8 cellular contexts compared by ENCODE assay signal in the genomic region with DNA sequence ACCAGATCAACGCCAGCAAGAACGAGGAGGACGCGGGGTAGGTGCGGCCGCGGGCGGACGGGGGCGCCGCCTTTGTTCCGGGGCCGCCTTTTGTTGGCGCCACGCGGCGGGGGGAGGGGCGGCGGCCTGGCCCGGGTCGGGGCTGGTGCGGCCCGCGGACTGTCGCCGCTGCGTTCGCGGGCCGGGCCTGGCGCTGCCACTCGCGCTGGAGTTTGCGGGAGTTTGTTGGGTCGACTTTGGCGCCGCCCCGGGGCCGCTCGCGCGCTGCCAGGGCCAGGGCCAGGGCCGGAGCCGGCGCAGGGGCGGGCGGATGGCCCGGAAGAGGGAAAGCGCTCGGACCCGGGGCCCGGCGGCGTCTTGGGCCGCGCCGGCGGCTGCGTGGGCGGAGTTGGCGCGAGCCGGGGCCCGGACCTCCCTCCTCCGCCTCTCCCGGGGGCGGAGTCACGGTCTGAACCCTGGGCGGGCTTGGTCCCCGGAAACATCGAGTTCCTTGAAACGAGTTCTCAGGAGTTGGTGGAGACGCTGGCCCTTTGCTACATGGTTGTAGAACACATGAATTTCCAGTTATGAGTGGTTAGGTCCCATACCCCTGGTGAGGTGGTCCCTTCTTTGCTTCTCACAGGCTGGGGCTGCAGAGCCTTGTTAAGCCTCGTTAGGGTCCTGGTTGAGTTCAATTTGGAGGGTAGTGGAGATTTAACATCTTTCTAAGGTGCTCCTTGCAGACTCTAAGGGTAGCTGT. TPM values are rescaled to one million over a fixed set of nuclear protein-coding genes. Genes with fewer than 3 reads are reported as not detected.
DNase-seq lines count a peak whose midpoint lies in the region; ATAC-seq lines count a peak whose summit lies in the region.

No MANE protein-coding gene starts in this region.

- H3K27me3 ChIP-seq in layer of hippocampus (ENCODE audit: control insufficient read depth, insufficient read depth, low read length): no peaks in the 10 kb centered on the region

- H3K27ac ChIP-seq in layer of hippocampus (ENCODE audit: low read depth, low read length): peak overlapping the region; percentile 80

- DNase-seq in NCI-H1436 (lab: John Stamatoyannopoulos, UW): peak; percentile 26
- DNase-seq in NCI-H1436 treated with DMSO at 0.1 percent for 48 hours (lab: John Stamatoyannopoulos, UW): no peak
- peak; percentile 17 for DNase-seq in NCI-H1105 (lab: John Stamatoyannopoulos, UW)
- peak; percentile 55 for DNase-seq in activated CD4-positive, alpha-beta T cell treated with anti-CD3 and anti-CD28 coated beads for 1 hour
- DNase-seq in cerebellum (ENCODE audit: low spot score): peak; percentile 60
- peak; percentile 51 to 73 for DNase-seq in stimulated activated CD4-positive, alpha-beta T cell treated with anti-CD3 and anti-CD28 coated beads, Interleukin-1b, Interleukin-23, amount 100 ng/mL, for 4 hours (ENCODE audit: low read depth in 2 of 2)

- peak; percentile 45 for ATAC-seq in HG02588 (IDR thresholded peaks at IDR 0.05; ENCODE audit: unreplicated experiment)

RNA-seq across cellular contexts. Expression of a gene that starts 0.8 kb away (rescaled TPM):
- 37.9 TPM for total RNA-seq in cerebellum

RNA-seq across cellular contexts. Expression of a gene that starts 18.0 kb away (rescaled TPM):
- total RNA-seq in cerebellum: not detected

RNA-seq across cellular contexts. Expression of a gene that starts 27.4 kb away (rescaled TPM):
- total RNA-seq in cerebellum: 32.4 TPM

RNA-seq across cellular contexts. Expression of a gene that starts 51.5 kb away (rescaled TPM):
- total RNA-seq in cerebellum: 55.8 TPM
